ENCODE assay signal across 18 cellular contexts in genomic region chr3:13550791-13551360, GRCh38. TPM values are rescaled to one million over a fixed set of nuclear protein-coding genes. Genes with fewer than 3 reads are reported as not detected.
A peak's percentile ranks its signal among the peaks of the same experiment; 100 is the strongest.
DNase-seq lines count a peak whose midpoint lies in the region; ATAC-seq and TF ChIP-seq lines count a peak whose summit lies in the region.
"Had no signal": no experiment of that assay in that cellular context is flagged by ENCODE, and none has a peak within 500 bp of the region (broad histone marks: within the 10 kb centered on the region; RNA-seq: fewer than 3 reads in every experiment).

No MANE protein-coding gene starts in this region.

- H3K36me3 ChIP-seq in GM23248 (ENCODE audit: low read depth) = no peaks in the 10 kb centered on the region
- no peaks in the 10 kb centered on the region for H3K36me3 ChIP-seq in right atrium auricular region
- H3K36me3 ChIP-seq in smooth muscle cell (ENCODE audit: low read depth) = no peaks in the 10 kb centered on the region
- no peaks in the 10 kb centered on the region for H3K36me3 ChIP-seq in OCI-LY7 (ENCODE audit: insufficient read depth, low read length)
- H3K36me3 ChIP-seq: pancreas, transverse colon had no signal

- 41 to 48% methylated on average over 13 of the region's 13 CpGs for WGBS in GM23248 (ENCODE audit: low coverage in 1 of 2, low lambda C conversion rate in 2 of 2, missing lambda C conversion rate in 2 of 2), 2 experiments
- 85% methylated on average over 13 of the region's 13 CpGs for WGBS in smooth muscle cell (ENCODE audit: low lambda C conversion rate)

- H2AFZ ChIP-seq in GM23248 (no peak overlapping the region), smooth muscle cell (ENCODE audit: low read depth) (no peak overlapping the region), OCI-LY7 (ENCODE audit: low read length) (no peak overlapping the region)

- DNase-seq in GM23248 (no peak), astrocyte of the hippocampus (ENCODE audit: low read depth, low spot score) (peak; percentile 41), right atrium auricular region (ENCODE audit: low spot score) (no peak), smooth muscle cell (lab: John Stamatoyannopoulos, UW; ENCODE audit: unreplicated experiment) (no peak), GF-D8 (lab: John Stamatoyannopoulos, UW) (no peak), inferior parietal cortex (ENCODE audit: extremely low spot score) (no peak), OCI-LY7 (ENCODE audit: low spot score) (no peak)
- DNase-seq: activated effector memory CD4-positive, alpha-beta T cell treated with anti-CD3 and anti-CD28 coated beads, Interleukin-2, amount 50 U/mL, for 16 hours; anterior cingulate cortex; DMS153; NCI-H2107; NCI-H524; pancreas; T1000; transverse colon had no signal

- TF ChIP-seq CTCF in right atrium auricular region (IDR thresholded peaks at IDR 0.05) (no peak), smooth muscle cell (IDR thresholded peaks at IDR 0.05; ENCODE audit: borderline replicate concordance, insufficient read depth, poor library complexity, severe bottlenecking) (no peak), OCI-LY7 (conservative IDR thresholded peaks at IDR 0.05; ENCODE audit: low read length) (no peak)

- in situ Hi-C loops in GM23248 (cut with MboI) = no loop called here

- H3K9ac ChIP-seq in GM23248 = peak overlapping the region; percentile 87
- no peak overlapping the region for H3K9ac ChIP-seq in smooth muscle cell (ENCODE audit: low read depth)

- no peaks in the 10 kb centered on the region for H3K9me3 ChIP-seq in GM23248 (ENCODE audit: low read depth)
- no peaks in the 10 kb centered on the region for H3K9me3 ChIP-seq in right atrium auricular region
- H3K9me3 ChIP-seq in smooth muscle cell (replicated peaks; ENCODE audit: low read depth) = no peaks in the 10 kb centered on the region
- H3K9me3 ChIP-seq in OCI-LY7 (ENCODE audit: low read length) = no peaks in the 10 kb centered on the region
- H3K9me3 ChIP-seq: pancreas, transverse colon had no signal

- H3K9me2 ChIP-seq in GM23248 (ENCODE audit: insufficient read depth) (no peaks in the 10 kb centered on the region), OCI-LY7 (ENCODE audit: insufficient read depth, low read length) (no peaks in the 10 kb centered on the region)

- H3K79me2 ChIP-seq in GM23248 (ENCODE audit: insufficient read depth) (peaks cover 65% of the 10 kb centered on the region), smooth muscle cell (ENCODE audit: low read depth) (peaks cover 62% of the 10 kb centered on the region), OCI-LY7 (ENCODE audit: insufficient read depth, low read depth, low read length) (no peaks in the 10 kb centered on the region)

- peak overlapping the region; percentile 70 for H3K4me3 ChIP-seq in GM23248
- peak overlapping the region; percentile 50 to 60 for H3K4me3 ChIP-seq in right atrium auricular region
- H3K4me3 ChIP-seq in smooth muscle cell = peak overlapping the region; percentile 10
- H3K4me3 ChIP-seq in OCI-LY7 (ENCODE audit: low read depth, low read length, poor library complexity, severe bottlenecking) = no peak overlapping the region
- H3K4me3 ChIP-seq: pancreas had no signal

- H3K27me3 ChIP-seq in GM23248 (replicated peaks; ENCODE audit: insufficient read depth) (no peaks in the 10 kb centered on the region), right atrium auricular region (no peaks in the 10 kb centered on the region), smooth muscle cell (ENCODE audit: low read depth) (no peaks in the 10 kb centered on the region)
- H3K27me3 ChIP-seq: pancreas had no signal

- ATAC-seq in GM21825 (IDR thresholded peaks at IDR 0.05; ENCODE audit: unreplicated experiment) = no peak
- ATAC-seq: pancreas had no signal

- H3K4me2 ChIP-seq in GM23248 (ENCODE audit: unreplicated experiment) = peak overlapping the region; percentile 79
- peak overlapping the region; percentile 88 for H3K4me2 ChIP-seq in smooth muscle cell
- no peak overlapping the region for H3K4me2 ChIP-seq in OCI-LY7 (ENCODE audit: low read length)

- BruUV-seq in OCI-LY7 (replicated peaks; lab: Mats Ljungman, UMichigan) = no TSS peak

- H3K4me1 ChIP-seq in GM23248 (ENCODE audit: insufficient read depth) = peaks cover 56% of the 10 kb centered on the region
- peaks cover 0 to 68% of the 10 kb centered on the region in 2 donors for H3K4me1 ChIP-seq in right atrium auricular region
- peaks cover 26% of the 10 kb centered on the region for H3K4me1 ChIP-seq in smooth muscle cell (ENCODE audit: low read depth)
- no peaks in the 10 kb centered on the region for H3K4me1 ChIP-seq in OCI-LY7 (ENCODE audit: insufficient read depth, low read length, poor library complexity, severe bottlenecking)
- H3K4me1 ChIP-seq: pancreas had no signal

- H3F3A ChIP-seq in GM23248 (ENCODE audit: insufficient read depth) (peaks cover 10% of the 10 kb centered on the region), smooth muscle cell (ENCODE audit: low read depth) (peaks cover 15% of the 10 kb centered on the region)

- POLR2A ChIA-PET in OCI-LY7 (lab: Charles Lee) = interaction anchor here (0.6 kb wide), 1 partner anchor 1131 kb away, joined by 3 read pairs; no protein-coding TSS in a partner anchor

- CTCF ChIA-PET in OCI-LY7 (lab: Charles Lee; ENCODE audit: unreplicated experiment) = no interaction called here

- no peaks in the 10 kb centered on the region for H4K20me1 ChIP-seq in GM23248 (ENCODE audit: insufficient read depth)
- peaks cover 36% of the 10 kb centered on the region for H4K20me1 ChIP-seq in smooth muscle cell (ENCODE audit: low read depth)
- H4K20me1 ChIP-seq in OCI-LY7 (ENCODE audit: insufficient read depth, low read length) = no peaks in the 10 kb centered on the region

- H3K27ac ChIP-seq in GM23248 (peak overlapping the region; percentile 57), right atrium auricular region (peak overlapping the region; percentile 59 to 75), smooth muscle cell (ENCODE audit: low read depth) (no peak overlapping the region), OCI-LY7 (ENCODE audit: low read depth, low read length, poor library complexity, severe bottlenecking) (no peak overlapping the region)
- H3K27ac ChIP-seq: C4-2B, epithelial cell of prostate, pancreas had no signal

- intact Hi-C loops in OCI-LY7 (cut with micrococcal nuclease; ENCODE audit: unreplicated experiment) = no loop called here

RNA-seq across cellular contexts. Expression of gene FBLN2, which starts 2.0 kb away (rescaled TPM):
- total RNA-seq in GM23248 (2014; rRNA removed; shearing (Covaris generic)) = 636 and 646 TPM in 2 replicates
- polyA plus RNA-seq in GM23248 (2016; fragmentation: Nextera tagmentation; extraction: Ambion mirVana) (447 and 468 TPM in 2 replicates), smooth muscle cell (249 and 390 TPM in 2 replicates)
- total RNA-seq in right atrium auricular region (100 to 1,000 TPM; 122 to 185 TPM), smooth muscle cell (159 and 178 TPM in 2 replicates), OCI-LY7 (2022) (not detected in 2 replicates)
- total RNA-seq in OCI-LY7 (2014; rRNA removed; shearing (Covaris generic)) = not detected in 2 replicates

Comparison
In these comparisons a context has a peak if more than half of its experiments do, and no peak if none do; other contexts are left out.
1. H3K27ac ChIP-seq: peak in GM23248 (single experiment) and right atrium auricular region (2 of 2); none in smooth muscle cell (single experiment) and OCI-LY7 (single experiment).
2. RNA of gene FBLN2, which starts 2.0 kb away (total RNA-seq): 636 to 646 TPM in GM23248, 122 to 185 TPM in right atrium auricular region and 159 to 178 TPM in smooth muscle cell; not detected in OCI-LY7; every median in the first group is over 100 times any median in the second.